19 cellular contexts compared by ENCODE assay signal in the genomic region with DNA sequence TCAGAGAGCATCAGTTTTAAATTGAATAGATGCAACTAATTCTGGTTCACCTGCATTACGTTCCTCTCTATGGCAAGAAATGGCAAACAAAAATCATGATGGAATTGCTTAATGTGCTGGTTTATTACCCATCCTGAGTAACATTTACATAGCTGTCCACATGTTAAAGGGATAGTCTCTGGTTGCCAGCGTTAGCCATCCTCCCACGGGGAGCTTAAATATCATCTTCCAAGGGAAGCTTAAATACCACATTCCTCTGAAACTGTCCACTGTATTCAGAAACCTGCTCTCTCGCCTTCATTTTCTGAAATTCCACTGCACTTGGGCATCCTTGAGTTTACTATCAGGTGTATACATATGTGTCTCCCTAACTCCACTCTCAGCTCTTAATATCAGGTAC.
A peak's percentile ranks its signal among the peaks of the same experiment; 100 is the strongest.
DNase-seq lines count a peak whose midpoint lies in the region; ATAC-seq and TF ChIP-seq lines count a peak whose summit lies in the region.
"Had no signal": no experiment of that assay in that cellular context is flagged by ENCODE, and none has a peak within 500 bp of the region (broad histone marks: within the 10 kb centered on the region; RNA-seq: fewer than 3 reads in every experiment).

No MANE protein-coding gene starts in this region.

- no peaks in the 10 kb centered on the region for H4K20me1 ChIP-seq in PC-3 (ENCODE audit: low read length)
- H4K20me1 ChIP-seq: BLaER1 had no signal

- no peak overlapping the region for H3K27ac ChIP-seq in PC-3 (ENCODE audit: low read length)
- H3K27ac ChIP-seq: BLaER1, C4-2B, GM23248 had no signal

- no peak overlapping the region for H2AFZ ChIP-seq in PC-3 (ENCODE audit: low read length)
- H2AFZ ChIP-seq: GM23248 had no signal

- POLR2A ChIA-PET in PC-3 (lab: Charles Lee; ENCODE audit: unreplicated experiment) = no interaction called here

- H3K4me3 ChIP-seq in PC-3 (ENCODE audit: low read length) (no peak overlapping the region), endocrine pancreas (ENCODE audit: control insufficient read depth, insufficient read depth, low read length) (peak overlapping the region; percentile 15), skeletal muscle cell (ENCODE audit: low read depth, low read length) (no peak overlapping the region)
- H3K4me3 ChIP-seq: BLaER1, GM23248 had no signal

- BruUV-seq in PC-3 (replicated peaks; lab: Mats Ljungman, UMichigan) = no TSS peak

- H3K27me3 ChIP-seq in PC-3 (ENCODE audit: low read length) = no peaks in the 10 kb centered on the region
- no peaks in the 10 kb centered on the region for H3K27me3 ChIP-seq in endocrine pancreas (ENCODE audit: control insufficient read depth, insufficient read depth, low read length)
- H3K27me3 ChIP-seq: BLaER1 had no signal

- DNase-seq in PC-3 (peak; percentile 30), skeletal muscle cell (ENCODE audit: low read depth) (peak; percentile 10), cerebellum (ENCODE audit: low spot score) (no peak), DMS 273 (lab: John Stamatoyannopoulos, UW; ENCODE audit: unreplicated experiment) (no peak)
- DNase-seq in activated CD4-positive, alpha-beta T cell treated with anti-CD3 and anti-CD28 coated beads for 48 hours = no peak
- DNase-seq in activated naive CD4-positive, alpha-beta T cell treated with Interleukin-2 at 50 U/mL for 16 hours = no peak
- DNase-seq: Caco-2; CD4-positive, CD25-positive, alpha-beta regulatory T cell; CD8-positive, alpha-beta T cell; DMS 273 treated with DMSO at 0.1 percent for 48 hours; DMS53; DMS79 treated with DMSO at 0.1 percent for 48 hours; GF-D8; GM23248; H7; HCEC 1CT had no signal

- no peaks in the 10 kb centered on the region for H3F3A ChIP-seq in PC-3 (ENCODE audit: low read length, unreplicated experiment)

- H3K36me3 ChIP-seq in PC-3 (ENCODE audit: low read depth, low read length) (no peaks in the 10 kb centered on the region), endocrine pancreas (ENCODE audit: control insufficient read depth, insufficient read depth, low read length) (no peaks in the 10 kb centered on the region)
- H3K36me3 ChIP-seq: BLaER1 had no signal

- H3K9me3 ChIP-seq in PC-3 (ENCODE audit: low read length) = no peaks in the 10 kb centered on the region
- no peaks in the 10 kb centered on the region for H3K9me3 ChIP-seq in endocrine pancreas (ENCODE audit: control insufficient read depth, low read length)
- H3K9me3 ChIP-seq: Caco-2 had no signal

- H3K79me2 ChIP-seq in PC-3 (ENCODE audit: low read length) = no peaks in the 10 kb centered on the region

- CTCF ChIA-PET in PC-3 (lab: Charles Lee) = no interaction called here

- H3K9me2 ChIP-seq in PC-3 (replicated peaks; ENCODE audit: low read length) = no peaks in the 10 kb centered on the region

- no peak overlapping the region for H3K4me2 ChIP-seq in PC-3 (ENCODE audit: low read length)
- H3K4me2 ChIP-seq: BLaER1 had no signal

- no peak for ATAC-seq in PC-3
- ATAC-seq: CD8-positive, alpha-beta T cell had no signal

- TF ChIP-seq CTCF in PC-3 (conservative IDR thresholded peaks at IDR 0.05; ENCODE audit: low read depth, low read length) = no peak

- H3K9ac ChIP-seq in PC-3 (ENCODE audit: low read length) (no peak overlapping the region), endocrine pancreas (ENCODE audit: control insufficient read depth, insufficient read depth, low read length) (no peak overlapping the region)
- H3K9ac ChIP-seq: BLaER1, GM23248 had no signal

- intact Hi-C loops in PC-3 (cut with micrococcal nuclease) = no loop called here

- peaks cover 18% of the 10 kb centered on the region for H3K4me1 ChIP-seq in PC-3 (ENCODE audit: insufficient read depth, low read length)
- peaks cover 4% of the 10 kb centered on the region for H3K4me1 ChIP-seq in endocrine pancreas (ENCODE audit: control insufficient read depth, insufficient read depth, low read length)
- H3K4me1 ChIP-seq: BLaER1, Caco-2 had no signal

Comparison
In these comparisons a context has a peak if more than half of its experiments do, and no peak if none do; other contexts are left out.
1. DNase-seq: peak in PC-3 (single experiment) and skeletal muscle cell (single experiment); none in cerebellum (single experiment), activated CD4-positive, alpha-beta T cell treated with anti-CD3 and anti-CD28 coated beads for 48 hours (single experiment), DMS 273 (single experiment) and activated naive CD4-positive, alpha-beta T cell treated with Interleukin-2 at 50 U/mL for 16 hours (single experiment).